ENCODE assay signal across 11 cellular contexts in genomic region chr7:610531-611280, GRCh38.
DNase-seq lines count a peak whose midpoint lies in the region; ATAC-seq, FAIRE-seq and TF ChIP-seq lines count a peak whose summit lies in the region.
"Had no signal": no experiment of that assay in that cellular context is flagged by ENCODE, and none has a peak within 500 bp of the region (broad histone marks: within the 10 kb centered on the region; RNA-seq: fewer than 3 reads in every experiment).

No MANE protein-coding gene starts in this region.

- no peak overlapping the region for H3K23ac ChIP-seq in IMR-90 (ENCODE audit: low read depth, low read length)

- H3K9me1 ChIP-seq in IMR-90 (ENCODE audit: insufficient read depth, low read length) = no peaks in the 10 kb centered on the region

- WGBS in IMR-90 (ENCODE audit: extremely low coverage in 2 of 2, insufficient read length in 1 of 2), 2 experiments = 54% methylated on average over 9 of the region's 21 CpGs; no CpG with 5 or more reads in 1 of the 2 experiments
- 53 to 58% (median 57%) methylated on average over 21 of the region's 21 CpGs for WGBS in adrenal gland, 4 donors

- TF ChIP-seq CTCF in IMR-90 (conservative IDR thresholded peaks at IDR 0.05; ENCODE audit: low read depth, low read length) (no peak), adrenal gland (IDR thresholded peaks at IDR 0.05) (no peak), gastrocnemius medialis (IDR thresholded peaks at IDR 0.05 in 4 of 5, conservative IDR thresholded peaks at IDR 0.05 in 1 of 5) (no peak)

- H4K8ac ChIP-seq in IMR-90 (ENCODE audit: low read depth in 2 of 2, low read length in 2 of 2) = no peak overlapping the region

- no peak overlapping the region for H2BK5ac ChIP-seq in IMR-90 (ENCODE audit: low read depth, low read length, poor library complexity, severe bottlenecking)

- DNase-seq in IMR-90 = peak; percentile 12
- peak in 5 of 7 donors; percentile 40 to 79 (median 54) for DNase-seq in adrenal gland
- peak; percentile 61 for DNase-seq in left ventricle myocardium superior
- no peak for DNase-seq in gastrocnemius medialis
- DNase-seq in NCI-H2081 (lab: John Stamatoyannopoulos, UW) = no peak
- no peak for DNase-seq in Karpas-422
- DNase-seq in RCC 7860 (ENCODE audit: low spot score) = no peak

- H4K91ac ChIP-seq in IMR-90 (ENCODE audit: insufficient read depth, low read depth, low read length) = no peak overlapping the region

- H3K27ac ChIP-seq in IMR-90 (ENCODE audit: insufficient read depth, low read length) = no peak overlapping the region
- H3K27ac ChIP-seq in adrenal gland = peak overlapping the region in 4 of 5 donors; percentile 20 to 70 (median 48)
- peak overlapping the region; percentile 22 to 69 (median 58) for H3K27ac ChIP-seq in gastrocnemius medialis
- H3K27ac ChIP-seq in Karpas-422 (ENCODE audit: low read length) = no peak overlapping the region
- H3K27ac ChIP-seq: KMS-11 had no signal

- intact Hi-C loops in IMR-90 (cut with micrococcal nuclease) (no loop called here), adrenal gland (cut with DNase I) (no loop called here), left ventricle myocardium superior (cut with micrococcal nuclease) (no loop called here), gastrocnemius medialis (cut with DNase I; ENCODE audit: low total_unique reads) (no loop called here)

- no peaks in the 10 kb centered on the region; the same call in 1 of the 2 replicates for H3K27me3 ChIP-seq in IMR-90 (ENCODE audit: control insufficient read depth, insufficient read depth, low read length)
- no peaks in the 10 kb centered on the region for H3K27me3 ChIP-seq in adrenal gland
- H3K27me3 ChIP-seq in gastrocnemius medialis = no peaks in the 10 kb centered on the region
- H3K27me3 ChIP-seq in Karpas-422 (ENCODE audit: low read length) = no peaks in the 10 kb centered on the region

- no peak overlapping the region for H2AK5ac ChIP-seq in IMR-90 (ENCODE audit: low read depth, low read length)

- H3K79me1 ChIP-seq in IMR-90 (ENCODE audit: low read depth in 1 of 2, low read length in 2 of 2) = no peaks in the 10 kb centered on the region

- H3K9me2 ChIP-seq in Karpas-422 (replicated peaks; ENCODE audit: insufficient read depth, low read length) = no peaks in the 10 kb centered on the region

- no peaks in the 10 kb centered on the region for H4K20me1 ChIP-seq in IMR-90 (ENCODE audit: insufficient read depth, low read length)
- H4K20me1 ChIP-seq in Karpas-422 (ENCODE audit: insufficient read depth, low read depth, low read length) = no peaks in the 10 kb centered on the region

- H3K4me2 ChIP-seq in IMR-90 (ENCODE audit: low read depth, low read length) = no peak overlapping the region
- H3K4me2 ChIP-seq in Karpas-422 (ENCODE audit: low read depth, low read length, poor library complexity, severe bottlenecking) = no peak overlapping the region
- H3K4me2 ChIP-seq: KMS-11 had no signal

- H3K4ac ChIP-seq in IMR-90 (ENCODE audit: low read depth, low read length) = no peak overlapping the region

- H3K79me2 ChIP-seq in Karpas-422 (ENCODE audit: low read length) = no peaks in the 10 kb centered on the region

- dilution Hi-C loops in IMR-90 (cut with HindIII; ENCODE audit: low sequenced_read_pairs, unreplicated experiment) = no loop called here

- H2BK15ac ChIP-seq in IMR-90 (ENCODE audit: low read depth, low read length) = no peak overlapping the region

- H3K36me3 ChIP-seq in IMR-90 (ENCODE audit: control insufficient read depth, insufficient read depth, low read length) = no peaks in the 10 kb centered on the region
- no peaks in the 10 kb centered on the region for H3K36me3 ChIP-seq in adrenal gland (replicated peaks in 1 of 2)
- no peaks in the 10 kb centered on the region for H3K36me3 ChIP-seq in gastrocnemius medialis
- H3K36me3 ChIP-seq in Karpas-422 (ENCODE audit: insufficient read depth, low read length) = no peaks in the 10 kb centered on the region

- no peak overlapping the region for H2BK120ac ChIP-seq in IMR-90 (ENCODE audit: low read depth, low read length)

- no peaks in the 10 kb centered on the region for H3K9me3 ChIP-seq in IMR-90 (ENCODE audit: control insufficient read depth, insufficient read depth, low read length)
- no peaks in the 10 kb centered on the region for H3K9me3 ChIP-seq in adrenal gland (replicated peaks in 1 of 3)
- H3K9me3 ChIP-seq in gastrocnemius medialis = no peaks in the 10 kb centered on the region
- H3K9me3 ChIP-seq in Karpas-422 (ENCODE audit: low read length) = no peaks in the 10 kb centered on the region

- peak overlapping the region; percentile 28 for H2AK9ac ChIP-seq in IMR-90 (replicated peaks; ENCODE audit: low read depth, low read length, poor library complexity)

- no TSS peak for BruUV-seq in IMR-90 (replicated peaks; lab: Mats Ljungman, UMichigan)

- TF ChIP-seq RAD21 in IMR-90 (IDR thresholded peaks at IDR 0.05; ENCODE audit: low read length) = no peak

- H2AFZ ChIP-seq in IMR-90 (replicated peaks; ENCODE audit: low read length, poor library complexity) = peak overlapping the region; percentile 51
- no peak overlapping the region for H2AFZ ChIP-seq in Karpas-422 (ENCODE audit: low read length)

- POLR2A ChIA-PET in IMR-90 (lab: Charles Lee; ENCODE audit: unreplicated experiment) = no interaction called here

- H4K5ac ChIP-seq in IMR-90 (ENCODE audit: low read depth, low read length) = no peak overlapping the region

- H2BK20ac ChIP-seq in IMR-90 (ENCODE audit: low read depth, low read length) = no peak overlapping the region

- no peak for TF ChIP-seq POLR2A in IMR-90 (IDR thresholded peaks at IDR 0.05; ENCODE audit: low read depth, low read length)
- TF ChIP-seq POLR2A in adrenal gland (IDR thresholded peaks at IDR 0.05) = no peak
- TF ChIP-seq POLR2A in gastrocnemius medialis (IDR thresholded peaks at IDR 0.05) = no peak

- ATAC-seq in IMR-90 (ENCODE audit: low read depth) (peak; percentile 32; the same call in 1 of the 2 replicates), left ventricle myocardium superior (peak; percentile 89), gastrocnemius medialis (peak; percentile 62 to 66), GM18868 (IDR thresholded peaks at IDR 0.05; ENCODE audit: unreplicated experiment) (no peak)
- ATAC-seq: HCT116 had no signal

- no peak overlapping the region for H3K4me3 ChIP-seq in IMR-90 (ENCODE audit: insufficient read depth, low read depth, low read length)
- no peak overlapping the region for H3K4me3 ChIP-seq in adrenal gland
- H3K4me3 ChIP-seq in gastrocnemius medialis = no peak overlapping the region
- no peak overlapping the region for H3K4me3 ChIP-seq in Karpas-422 (ENCODE audit: low read length)

- no peak overlapping the region for H3K56ac ChIP-seq in IMR-90 (ENCODE audit: extremely low read depth, insufficient read depth, low read length)

- H3K4me1 ChIP-seq in IMR-90 (ENCODE audit: control insufficient read depth, insufficient read depth, low read length) (no peaks in the 10 kb centered on the region), adrenal gland (replicated peaks in 1 of 2) (peaks cover 0 to 14% of the 10 kb centered on the region in 2 donors), gastrocnemius medialis (no peaks in the 10 kb centered on the region), Karpas-422 (ENCODE audit: low read length) (no peaks in the 10 kb centered on the region)

- CTCF ChIA-PET in IMR-90 (lab: Yijun Ruan, JAX) = no interaction called here

- no peak for FAIRE-seq in RCC 7860 (lab: Jason Lieb, UNC)
- FAIRE-seq: bronchial epithelial cell had no signal

- H3K18ac ChIP-seq in IMR-90 (ENCODE audit: low read depth, low read length) = no peak overlapping the region

- H3K14ac ChIP-seq in IMR-90 (replicated peaks; ENCODE audit: low read depth, low read length) = no peak overlapping the region

- H3K9ac ChIP-seq in IMR-90 (ENCODE audit: low read depth, low read length) (no peak overlapping the region), Karpas-422 (ENCODE audit: low read length) (no peak overlapping the region)
- H3K9ac ChIP-seq: KMS-11 had no signal

- in situ Hi-C loops in IMR-90 (cut with MboI; ENCODE audit: low sequenced_read_pairs) (no loop called here), gastrocnemius medialis (cut with MboI; ENCODE audit: low sequenced_read_pairs in 4 of 4) (no loop called here)

TF ChIP-seq in IMR-90, 13 proteins besides CTCF, POLR2A, EP300 and RAD21:
- TF ChIP-seq CEBPB (IDR thresholded peaks at IDR 0.05; ENCODE audit: low read depth, low read length) = no peak
- TF ChIP-seq BHLHE40 (IDR thresholded peaks at IDR 0.05; ENCODE audit: low read depth, low read length) = no peak
- TF ChIP-seq SMC3 (IDR thresholded peaks at IDR 0.05; ENCODE audit: low read depth, low read length) = no peak
- TF ChIP-seq USF2 (IDR thresholded peaks at IDR 0.05; ENCODE audit: low read depth, low read length) = no peak
- TF ChIP-seq RFX5 (IDR thresholded peaks at IDR 0.05; ENCODE audit: low read depth, low read length) = no peak
- TF ChIP-seq FOS (IDR thresholded peaks at IDR 0.05; ENCODE audit: low read depth, low read length) = no peak
- TF ChIP-seq MXI1 (IDR thresholded peaks at IDR 0.05; ENCODE audit: borderline replicate concordance, low read depth, low read length) = no peak
- no peak for TF ChIP-seq MAZ (IDR thresholded peaks at IDR 0.05; ENCODE audit: borderline replicate concordance, low read depth, low read length)
- no peak for TF ChIP-seq NFE2L2 (IDR thresholded peaks at IDR 0.05; ENCODE audit: low read depth, low read length)
- no peak for TF ChIP-seq CHD1 (IDR thresholded peaks at IDR 0.05; ENCODE audit: low read depth, low read length)

Comparison
In these comparisons a context has a peak if more than half of its experiments do, and no peak if none do; other contexts are left out.
1. DNase-seq: peak in IMR-90 (single experiment), adrenal gland (5 of 7) and left ventricle myocardium superior (single experiment); none in gastrocnemius medialis (0 of 2), NCI-H2081 (0 of 2), Karpas-422 (single experiment) and RCC 7860 (single experiment).
2. H3K27ac ChIP-seq: peak in adrenal gland (4 of 5) and gastrocnemius medialis (4 of 4); none in IMR-90 (single experiment) and Karpas-422 (single experiment).